ENCODE assay signal across 1 cellular context in genomic region chr15:45660231-45660979, GRCh38.
TF ChIP-seq lines count a peak whose summit lies in the region.

No MANE protein-coding gene starts in this region.

TF ChIP-seq in IMR-90, 13 proteins besides CTCF, POLR2A, EP300 and RAD21 (continued from another document):
- TF ChIP-seq NFE2L2 (IDR thresholded peaks at IDR 0.05; ENCODE audit: low read depth, low read length) (no peak), MXI1 (IDR thresholded peaks at IDR 0.05; ENCODE audit: borderline replicate concordance, low read depth, low read length) (no peak), RFX5 (IDR thresholded peaks at IDR 0.05; ENCODE audit: low read depth, low read length) (no peak), CHD1 (IDR thresholded peaks at IDR 0.05; ENCODE audit: low read depth, low read length) (no peak), SMC3 (IDR thresholded peaks at IDR 0.05; ENCODE audit: low read depth, low read length) (no peak), FOS (IDR thresholded peaks at IDR 0.05; ENCODE audit: low read depth, low read length) (no peak), MAFK (IDR thresholded peaks at IDR 0.05; ENCODE audit: low read depth, low read length) (no peak), BHLHE40 (IDR thresholded peaks at IDR 0.05; ENCODE audit: low read depth, low read length) (no peak), RCOR1 (IDR thresholded peaks at IDR 0.05; ENCODE audit: insufficient replicate concordance, low read length) (no peak)
- TF ChIP-seq, protein P1, sequence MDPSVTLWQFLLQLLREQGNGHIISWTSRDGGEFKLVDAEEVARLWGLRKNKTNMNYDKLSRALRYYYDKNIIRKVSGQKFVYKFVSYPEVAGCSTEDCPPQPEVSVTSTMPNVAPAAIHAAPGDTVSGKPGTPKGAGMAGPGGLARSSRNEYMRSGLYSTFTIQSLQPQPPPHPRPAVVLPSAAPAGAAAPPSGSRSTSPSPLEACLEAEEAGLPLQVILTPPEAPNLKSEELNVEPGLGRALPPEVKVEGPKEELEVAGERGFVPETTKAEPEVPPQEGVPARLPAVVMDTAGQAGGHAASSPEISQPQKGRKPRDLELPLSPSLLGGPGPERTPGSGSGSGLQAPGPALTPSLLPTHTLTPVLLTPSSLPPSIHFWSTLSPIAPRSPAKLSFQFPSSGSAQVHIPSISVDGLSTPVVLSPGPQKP (IDR thresholded peaks at IDR 0.05; ENCODE audit: borderline replicate concordance, low read depth, low read length) = no peak
